1 cellular context compared by ENCODE assay signal in genomic region chr10:43944742-43945730, GRCh38.
A peak's percentile ranks its signal among the peaks of the same experiment; 100 is the strongest.
TF ChIP-seq lines count a peak whose summit lies in the region.

No MANE protein-coding gene starts in this region.

TF ChIP-seq in neural cell, 6 proteins besides CTCF, POLR2A, EP300 and RAD21:
- peak; percentile 20 for TF ChIP-seq POLR2AphosphoS5 (IDR thresholded peaks at IDR 0.05)
- TF ChIP-seq TAF1 (IDR thresholded peaks at IDR 0.05; ENCODE audit: low read depth) = no peak
